ENCODE assay signal across 1 cellular context in the genomic region with DNA sequence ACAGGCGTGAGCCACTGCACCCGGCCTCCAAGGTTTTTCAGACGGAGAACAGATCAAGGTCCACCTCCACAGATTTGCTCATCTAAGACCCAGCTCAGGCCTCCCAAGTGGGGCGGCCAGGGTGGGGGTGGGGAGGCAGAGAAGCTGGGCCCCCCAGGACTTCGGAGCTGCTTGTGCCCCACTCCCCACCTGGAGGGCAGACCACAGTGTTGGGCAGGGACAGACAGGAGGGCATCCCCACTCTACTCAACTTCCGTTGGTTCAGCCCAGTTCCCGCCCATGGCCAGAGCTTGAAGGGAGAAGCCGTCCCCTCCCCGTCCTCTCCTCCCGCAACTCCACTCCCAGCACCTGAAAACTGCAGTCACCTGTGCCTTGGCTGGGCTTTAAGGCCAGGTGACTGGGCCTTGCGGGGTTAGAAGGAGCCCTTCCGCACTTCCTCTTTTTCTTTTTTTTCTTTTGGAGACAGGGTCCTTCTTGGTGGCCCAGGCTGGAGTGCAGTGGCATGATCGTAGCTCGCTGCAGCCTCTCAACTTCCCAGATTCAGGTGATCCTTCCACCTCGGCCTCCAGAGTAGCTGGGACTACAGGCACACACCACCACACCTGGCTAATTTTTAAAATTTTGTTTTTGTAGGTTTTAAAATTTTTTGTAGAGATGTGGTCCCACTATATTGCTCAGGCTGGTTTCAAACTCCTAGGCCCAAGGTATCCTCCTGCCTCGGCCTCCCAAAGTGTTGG.
A peak's percentile ranks its signal among the peaks of the same experiment; 100 is the strongest.
TF ChIP-seq lines count a peak whose summit lies in the region.

No MANE protein-coding gene starts in this region.

TF ChIP-seq in GM12891, 5 proteins besides CTCF, POLR2A, EP300 and RAD21:
- TF ChIP-seq POU2F2 (IDR thresholded peaks at IDR 0.05; ENCODE audit: low read depth, low read length) = no peak
- no peak for TF ChIP-seq PAX5 (IDR thresholded peaks at IDR 0.05; ENCODE audit: insufficient read depth, low read length, severe bottlenecking)
- peak; percentile 85 for TF ChIP-seq SPI1 (IDR thresholded peaks at IDR 0.05; ENCODE audit: low read depth, low read length)
